Comparison of ENCODE assay signal across 19 cellular contexts in the genomic region with DNA sequence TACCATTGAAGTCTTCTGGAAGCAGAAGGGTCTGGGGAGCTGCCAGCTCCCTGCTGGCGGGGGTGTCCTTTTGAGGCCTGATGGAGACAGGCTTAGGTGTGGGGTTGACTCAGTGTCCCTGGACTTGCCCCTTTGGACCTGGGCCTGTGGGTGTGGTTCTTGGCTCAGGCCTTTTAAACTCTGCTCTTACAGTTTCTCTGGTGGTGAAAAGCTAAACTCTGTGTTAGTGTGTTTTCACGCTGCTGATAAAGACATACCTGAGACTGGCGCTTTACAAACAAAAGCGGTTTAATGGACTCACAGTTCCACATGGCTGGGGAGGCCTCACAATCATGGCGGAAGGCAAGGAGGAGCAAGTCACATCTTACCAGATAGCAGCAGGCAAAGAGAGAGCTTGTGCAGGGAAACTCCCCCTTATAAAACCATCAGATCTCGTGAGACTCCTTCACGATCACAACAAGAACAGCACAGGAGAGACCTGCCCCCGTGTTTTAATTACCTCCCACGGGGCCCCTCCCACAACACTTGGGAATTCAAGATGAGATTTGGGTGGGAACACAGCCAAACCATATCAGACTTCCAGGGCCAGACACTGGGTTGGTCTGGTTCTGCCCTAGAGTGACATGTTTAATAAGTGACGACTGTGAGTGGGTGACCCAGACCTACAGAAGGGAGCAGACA. TPM values are rescaled to one million over a fixed set of nuclear protein-coding genes. Genes with fewer than 3 reads are reported as not detected.
DNase-seq lines count a peak whose midpoint lies in the region; ATAC-seq and TF ChIP-seq lines count a peak whose summit lies in the region.
"Had no signal": no experiment of that assay in that cellular context is flagged by ENCODE, and none has a peak within 500 bp of the region (broad histone marks: within the 10 kb centered on the region; RNA-seq: fewer than 3 reads in every experiment).

No MANE protein-coding gene starts in this region.

- DNase-seq in right atrium auricular region (ENCODE audit: low spot score) (no peak), heart right ventricle (no peak), AG08395 (ENCODE audit: low spot score) (no peak), aorta (no peak)
- DNase-seq in CD8-positive, alpha-beta memory T cell = no peak
- DNase-seq: COR-L47, DMS153, H9, Kasumi-1, NCI-H1105, NCI-H187, NCI-H748 treated with DMSO at 0.1 percent for 48 hours, OCI-M1, RPMI8226 had no signal

- no peaks in the 10 kb centered on the region for H3K9me3 Mint-ChIP-seq in CD8-positive, alpha-beta memory T cell
- peaks cover 4% of the 10 kb centered on the region for H3K9me3 Mint-ChIP-seq in activated T-helper 17 cell treated with anti-CD3 and anti-CD28 coated beads, Interleukin-2, amount 50 U/mL, for 72 hours

- H3K36me3 Mint-ChIP-seq in CD8-positive, alpha-beta memory T cell = peaks cover 0 to 8% (median 0%) of the 10 kb centered on the region in 3 donors
- no peaks in the 10 kb centered on the region for H3K36me3 Mint-ChIP-seq in activated T-helper 17 cell treated with anti-CD3 and anti-CD28 coated beads, Interleukin-2, amount 50 U/mL, for 72 hours (ENCODE audit: low read depth)

- H3K4me1 ChIP-seq in right atrium auricular region (peaks cover 0 to 65% of the 10 kb centered on the region in 2 donors), heart right ventricle (peaks cover 36 to 85% (median 54%) of the 10 kb centered on the region in 9 donors), duodenal mucosa (ENCODE audit: control insufficient read depth in 1 of 2, insufficient read depth in 2 of 2, low read length in 2 of 2) (peaks cover 42 to 52% of the 10 kb centered on the region in 2 donors), mucosa of rectum (ENCODE audit: control insufficient read depth in 2 of 2, insufficient read depth in 2 of 2, low read length in 2 of 2) (peaks cover 13 to 46% of the 10 kb centered on the region in 2 donors), aorta (ENCODE audit: control insufficient read depth in 1 of 2, insufficient read depth in 2 of 2, low read length in 2 of 2) (no peaks in the 10 kb centered on the region)
- no peaks in the 10 kb centered on the region for H3K4me1 ChIP-seq in CD8-positive, alpha-beta memory T cell (ENCODE audit: insufficient read depth, low read length)

- H3K27me3 Mint-ChIP-seq in CD8-positive, alpha-beta memory T cell = no peaks in the 10 kb centered on the region
- H3K27me3 Mint-ChIP-seq in activated T-helper 17 cell treated with anti-CD3 and anti-CD28 coated beads, Interleukin-2, amount 50 U/mL, for 72 hours = no peaks in the 10 kb centered on the region

- H3K4me3 ChIP-seq in right atrium auricular region (no peak overlapping the region), heart right ventricle (no peak overlapping the region), duodenal mucosa (ENCODE audit: low read depth in 1 of 2, low read length in 2 of 2) (peak overlapping the region in 1 of 2 donors; percentile 36), mucosa of rectum (ENCODE audit: low read length in 2 of 2) (no peak overlapping the region), aorta (ENCODE audit: low read length in 2 of 2) (no peak overlapping the region)
- no peak overlapping the region for H3K4me3 ChIP-seq in CD8-positive, alpha-beta memory T cell (ENCODE audit: low read length)
- H3K4me3 ChIP-seq: A549 had no signal

- CTCF ChIA-PET in CD8-positive, alpha-beta memory T cell (lab: Charles Lee) = no interaction called here

- POLR2A ChIA-PET in CD8-positive, alpha-beta memory T cell (lab: Charles Lee) = no interaction called here

- H3K27me3 ChIP-seq in right atrium auricular region = no peaks in the 10 kb centered on the region
- H3K27me3 ChIP-seq in heart right ventricle = no peaks in the 10 kb centered on the region
- no peaks in the 10 kb centered on the region for H3K27me3 ChIP-seq in duodenal mucosa (ENCODE audit: control insufficient read depth in 1 of 2, insufficient read depth in 2 of 2, low read length in 2 of 2)
- no peaks in the 10 kb centered on the region for H3K27me3 ChIP-seq in mucosa of rectum (ENCODE audit: control insufficient read depth in 2 of 2, insufficient read depth in 2 of 2, low read length in 2 of 2)
- no peaks in the 10 kb centered on the region for H3K27me3 ChIP-seq in CD8-positive, alpha-beta memory T cell (ENCODE audit: insufficient read depth, low read length, poor library complexity, severe bottlenecking)
- H3K27me3 ChIP-seq in aorta (ENCODE audit: control insufficient read depth in 1 of 2, insufficient read depth in 2 of 2, low read length in 1 of 2) = no peaks in the 10 kb centered on the region

- intact Hi-C loops in heart right ventricle (cut with DNase I) (loop anchor here in 2 of 10 donors (5.0 kb wide), 3 partner anchors 54 to 84 kb away; no protein-coding TSS in a partner anchor), aorta (cut with DNase I) (no loop called here)

- H3K27ac Mint-ChIP-seq in CD8-positive, alpha-beta memory T cell = peak overlapping the region in 2 of 8 donors; percentile 29 to 40
- H3K27ac Mint-ChIP-seq in activated T-helper 17 cell treated with anti-CD3 and anti-CD28 coated beads, Interleukin-2, amount 50 U/mL, for 72 hours = no peak overlapping the region
- H3K27ac Mint-ChIP-seq: H9 had no signal

- H3K4me3 Mint-ChIP-seq in CD8-positive, alpha-beta memory T cell = no peak overlapping the region
- H3K4me3 Mint-ChIP-seq in activated T-helper 17 cell treated with anti-CD3 and anti-CD28 coated beads, Interleukin-2, amount 50 U/mL, for 72 hours = no peak overlapping the region
- H3K4me3 Mint-ChIP-seq: CD14-positive monocyte, H9 had no signal

- peaks cover 2 to 18% (median 3%) of the 10 kb centered on the region in 3 donors for H3K4me1 Mint-ChIP-seq in CD8-positive, alpha-beta memory T cell
- peaks cover 32% of the 10 kb centered on the region for H3K4me1 Mint-ChIP-seq in activated T-helper 17 cell treated with anti-CD3 and anti-CD28 coated beads, Interleukin-2, amount 50 U/mL, for 72 hours

- H3K36me3 ChIP-seq in right atrium auricular region (peaks cover 6% of the 10 kb centered on the region), heart right ventricle (no peaks in the 10 kb centered on the region), duodenal mucosa (ENCODE audit: control insufficient read depth in 1 of 2, insufficient read depth in 2 of 2, low read length in 2 of 2) (peaks cover 0 to 4% of the 10 kb centered on the region in 2 donors), mucosa of rectum (ENCODE audit: control insufficient read depth in 2 of 2, insufficient read depth in 2 of 2, low read length in 2 of 2) (peaks cover 10 to 11% of the 10 kb centered on the region in 2 donors), aorta (ENCODE audit: control insufficient read depth in 1 of 2, insufficient read depth in 2 of 2, low read length in 1 of 2) (no peaks in the 10 kb centered on the region)
- H3K36me3 ChIP-seq in CD8-positive, alpha-beta memory T cell (ENCODE audit: insufficient read depth, low read length) = no peaks in the 10 kb centered on the region

- H3K27ac ChIP-seq in right atrium auricular region (peak overlapping the region; percentile 30 to 67), heart right ventricle (peak overlapping the region in 4 of 10 donors; percentile 4 to 43 (median 10)), duodenal mucosa (ENCODE audit: low read depth, low read length) (peak overlapping the region; percentile 26), mucosa of rectum (ENCODE audit: low read depth in 2 of 2, low read length in 2 of 2) (peak overlapping the region; percentile 68 to 76), aorta (ENCODE audit: low read depth in 1 of 2, low read length in 2 of 2) (no peak overlapping the region)
- no peak overlapping the region for H3K27ac ChIP-seq in CD8-positive, alpha-beta memory T cell (ENCODE audit: low read depth, low read length)
- H3K27ac ChIP-seq: A549 had no signal

- ATAC-seq in heart right ventricle = no peak
- ATAC-seq in activated T-helper 17 cell treated with anti-CD3 and anti-CD28 coated beads, Interleukin-2, amount 50 U/mL, for 72 hours (replicated peaks) = no peak
- ATAC-seq in aorta (ENCODE audit: low FRiP score) = no peak
- ATAC-seq: A549 had no signal

- TF ChIP-seq CTCF in right atrium auricular region (IDR thresholded peaks at IDR 0.05) (no peak), heart right ventricle (IDR thresholded peaks at IDR 0.05) (no peak)

- H3K9ac ChIP-seq in duodenal mucosa (ENCODE audit: low read depth in 1 of 2, low read length in 2 of 2) = peak overlapping the region in 1 of 2 donors; percentile 38
- peak overlapping the region in 1 of 2 donors; percentile 37 for H3K9ac ChIP-seq in mucosa of rectum (ENCODE audit: low read depth in 1 of 2, low read length in 2 of 2)

- H3K9me3 ChIP-seq in right atrium auricular region = no peaks in the 10 kb centered on the region
- no peaks in the 10 kb centered on the region for H3K9me3 ChIP-seq in heart right ventricle
- H3K9me3 ChIP-seq in duodenal mucosa (ENCODE audit: control insufficient read depth in 1 of 2, low read length in 2 of 2) = no peaks in the 10 kb centered on the region
- H3K9me3 ChIP-seq in mucosa of rectum (ENCODE audit: control insufficient read depth in 2 of 2, low read length in 2 of 2) = no peaks in the 10 kb centered on the region
- H3K9me3 ChIP-seq in CD8-positive, alpha-beta memory T cell (ENCODE audit: low read length) = no peaks in the 10 kb centered on the region
- H3K9me3 ChIP-seq in aorta (ENCODE audit: control insufficient read depth, low read length) = no peaks in the 10 kb centered on the region
- H3K9me3 ChIP-seq: A549 had no signal

- WGBS in heart right ventricle, 2 donors = 71 to 73% methylated on average over 10 of the region's 10 CpGs
- 86 to 90% methylated on average over 10 of the region's 10 CpGs for WGBS in aorta, 2 donors

RNA-seq across cellular contexts. Expression of gene GRAMD4, which starts 26.5 kb away (rescaled TPM):
- total RNA-seq in right atrium auricular region = 10 to 100 TPM; 29.1 to 31.6 TPM
- total RNA-seq in heart right ventricle = 100 to 1,000 TPM in 3 of 10 donors, 10 to 100 TPM in 7; 53.9 to 143 (median 71.0) TPM
- 10 to 100 TPM; 29.3 to 33.3 TPM for polyA plus RNA-seq in heart right ventricle
- total RNA-seq in CD8-positive, alpha-beta memory T cell = 10 to 100 TPM; 25.3 to 33.0 TPM
- polyA plus RNA-seq in CD8-positive, alpha-beta memory T cell = 7.6 TPM
- 10 to 100 TPM; 23.6 to 51.0 TPM for total RNA-seq in activated T-helper 17 cell treated with anti-CD3 and anti-CD28 coated beads, Interleukin-2, amount 50 U/mL, for 72 hours
- total RNA-seq in aorta = 10 to 100 TPM; 15.6 to 37.1 TPM
- polyA plus RNA-seq in aorta = 1 to 10 TPM; 5.5 to 6.8 TPM

Comparison
In these comparisons a context has a peak if more than half of its experiments do, and no peak if none do; other contexts are left out.
1. H3K27ac ChIP-seq: peak in right atrium auricular region (2 of 2), duodenal mucosa (single experiment) and mucosa of rectum (2 of 2); none in CD8-positive, alpha-beta memory T cell (single experiment) and aorta (0 of 2).